Comparison of ENCODE assay signal across 1 cellular context in genomic region chr10:30702860-30703259, GRCh38.
TF ChIP-seq lines count a peak whose summit lies in the region.

No MANE protein-coding gene starts in this region.

TF ChIP-seq in GM23338, 12 proteins besides CTCF, POLR2A, EP300 and RAD21 (continued from another document):
- TF ChIP-seq, protein P1, sequence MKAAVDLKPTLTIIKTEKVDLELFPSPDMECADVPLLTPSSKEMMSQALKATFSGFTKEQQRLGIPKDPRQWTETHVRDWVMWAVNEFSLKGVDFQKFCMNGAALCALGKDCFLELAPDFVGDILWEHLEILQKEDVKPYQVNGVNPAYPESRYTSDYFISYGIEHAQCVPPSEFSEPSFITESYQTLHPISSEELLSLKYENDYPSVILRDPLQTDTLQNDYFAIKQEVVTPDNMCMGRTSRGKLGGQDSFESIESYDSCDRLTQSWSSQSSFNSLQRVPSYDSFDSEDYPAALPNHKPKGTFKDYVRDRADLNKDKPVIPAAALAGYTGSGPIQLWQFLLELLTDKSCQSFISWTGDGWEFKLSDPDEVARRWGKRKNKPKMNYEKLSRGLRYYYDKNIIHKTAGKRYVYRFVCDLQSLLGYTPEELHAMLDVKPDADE (IDR thresholded peaks at IDR 0.05), result no peak
- TF ChIP-seq ZNF114 (CRISPR knock-in tag; IDR thresholded peaks at IDR 0.05) (no peak), NANOG (IDR thresholded peaks at IDR 0.05; ENCODE audit: borderline replicate concordance) (no peak), POLR2AphosphoS5 (IDR thresholded peaks at IDR 0.05; ENCODE audit: low read depth) (no peak)
